8 cellular contexts compared by ENCODE assay signal in the genomic region with DNA sequence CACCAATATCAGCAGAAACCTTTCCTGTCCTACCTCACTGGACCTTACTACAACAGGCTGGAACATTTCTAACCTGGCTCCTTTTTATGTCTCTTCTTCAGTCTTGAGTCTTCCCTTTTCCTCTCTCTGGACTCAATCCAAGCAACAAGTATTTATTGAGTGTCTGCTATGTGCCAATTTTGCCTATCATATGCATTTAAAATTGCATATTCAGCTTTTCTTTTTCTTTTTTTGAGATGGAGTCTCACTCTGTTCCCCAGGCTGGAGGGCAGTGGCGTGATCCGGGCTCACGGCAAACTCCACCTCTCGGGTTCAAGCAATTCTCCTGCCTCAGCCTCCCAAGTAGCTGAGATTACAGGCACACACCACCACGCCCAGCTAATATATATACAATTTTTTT.
"Had no signal": no experiment of that assay in that cellular context is flagged by ENCODE, and none has a peak within 500 bp of the region (broad histone marks: within the 10 kb centered on the region; RNA-seq: fewer than 3 reads in every experiment).

No MANE protein-coding gene starts in this region.

- H2AFZ ChIP-seq: GM23248 had no signal

- H3K9ac ChIP-seq: GM23248, KMS-11 had no signal

- H3K27ac ChIP-seq: GM23248, KMS-11 had no signal

- H3K4me3 ChIP-seq: GM23248, HAP-1 had no signal

- H3K4me2 ChIP-seq: KMS-11 had no signal

- DNase-seq: GM23248, GOT3, H7, Karpas-422, KBM-7 had no signal

- H3K9me3 ChIP-seq: HAP-1 had no signal

- FAIRE-seq: HTR-8/SVneo had no signal

- H3K4me1 ChIP-seq: HAP-1 had no signal

- H3K36me3 ChIP-seq: HAP-1 had no signal
